In genomic region chr10:30704601-30705085, GRCh38 we compare ENCODE assay signal across 8 cellular contexts.
A peak's percentile ranks its signal among the peaks of the same experiment; 100 is the strongest.
DNase-seq lines count a peak whose midpoint lies in the region; ATAC-seq and TF ChIP-seq lines count a peak whose summit lies in the region.
"Not testable (repeated sequence)": the region's sequence is repeated elsewhere in the genome, so short reads cannot be mapped to it uniquely, and the experiment has no call there.

No MANE protein-coding gene starts in this region.

- not testable (repeated sequence) for H3K9me3 Mint-ChIP-seq in activated CD4-positive, alpha-beta T cell treated with anti-CD3 and anti-CD28 coated beads, Interleukin-2, amount 10 ng/mL, durations not matched to agents 24 days and 14 days; stimulated activated memory B cell treated with anti-CD40 and anti-IgM and Interleukin-4, amounts not matched to agents 10 μg/mL and 1 μg/mL and 100 μg/mL, for 72 hours

- peaks cover 59% of the 10 kb centered on the region for H3K4me1 Mint-ChIP-seq in activated CD4-positive, alpha-beta T cell treated with anti-CD3 and anti-CD28 coated beads, Interleukin-2, amount 10 ng/mL, durations not matched to agents 24 days and 14 days
- H3K4me1 Mint-ChIP-seq in stimulated activated memory B cell treated with anti-CD40 and anti-IgM and Interleukin-4, amounts not matched to agents 10 μg/mL and 1 μg/mL and 100 μg/mL, for 72 hours: peaks cover 49% of the 10 kb centered on the region

- peak overlapping the region; percentile 41 for H3K27ac ChIP-seq in lower lobe of right lung

- H3K36me3 ChIP-seq in lower lobe of right lung: not testable (repeated sequence)

- H3K27ac Mint-ChIP-seq in activated CD4-positive, alpha-beta T cell treated with anti-CD3 and anti-CD28 coated beads, Interleukin-2, amount 10 ng/mL, durations not matched to agents 24 days and 14 days: peak overlapping the region; percentile 98
- H3K27ac Mint-ChIP-seq in stimulated activated memory B cell treated with anti-CD40 and anti-IgM and Interleukin-4, amounts not matched to agents 10 μg/mL and 1 μg/mL and 100 μg/mL, for 72 hours: peak overlapping the region; percentile 90

- TF ChIP-seq CTCF in GM12865 (IDR thresholded peaks at IDR 0.05; ENCODE audit: insufficient read depth, low read depth, low read length, missing control alignments); lower lobe of right lung (IDR thresholded peaks at IDR 0.05): not testable (repeated sequence)

- not testable (repeated sequence) for H3K27me3 ChIP-seq in lower lobe of right lung (ENCODE audit: low read depth)

- not testable (repeated sequence) for H3K27me3 Mint-ChIP-seq in activated CD4-positive, alpha-beta T cell treated with anti-CD3 and anti-CD28 coated beads, Interleukin-2, amount 10 ng/mL, durations not matched to agents 24 days and 14 days; stimulated activated memory B cell treated with anti-CD40 and anti-IgM and Interleukin-4, amounts not matched to agents 10 μg/mL and 1 μg/mL and 100 μg/mL, for 72 hours

- intact Hi-C loops in activated CD4-positive, alpha-beta T cell treated with anti-CD3 and anti-CD28 coated beads, Interleukin-2, amount 10 ng/mL, durations not matched to agents 24 days and 14 days (cut with micrococcal nuclease): loop anchor here (2.0 to 10.0 kb wide), 4 partner anchors 34 to 1220 kb away; partner anchors contain the start of genes ARHGAP12 and ZEB1
- intact Hi-C loops in lower lobe of right lung (cut with DNase I): not testable (repeated sequence)

- H3K4me3 Mint-ChIP-seq in activated CD4-positive, alpha-beta T cell treated with anti-CD3 and anti-CD28 coated beads, Interleukin-2, amount 10 ng/mL, durations not matched to agents 24 days and 14 days: peak overlapping the region; percentile 93
- H3K4me3 Mint-ChIP-seq in stimulated activated memory B cell treated with anti-CD40 and anti-IgM and Interleukin-4, amounts not matched to agents 10 μg/mL and 1 μg/mL and 100 μg/mL, for 72 hours: peak overlapping the region; percentile 76

- H3K4me1 ChIP-seq in lower lobe of right lung: not testable (repeated sequence)

- ATAC-seq in GM21515 (IDR thresholded peaks at IDR 0.05; ENCODE audit: unreplicated experiment): peak; percentile 3
- peak; percentile 4 for ATAC-seq in HG03108 (IDR thresholded peaks at IDR 0.05; ENCODE audit: unreplicated experiment)
- not testable (repeated sequence) for ATAC-seq in lower lobe of right lung
- peak; percentile 50 for ATAC-seq in stimulated activated memory B cell treated with anti-CD40 and anti-IgM and Interleukin-4, amounts not matched to agents 10 μg/mL and 1 μg/mL and 100 μg/mL, for 72 hours

- peak; percentile 67 for DNase-seq in GM12865 (ENCODE audit: low read depth)
- DNase-seq in NCI-H2171 treated with DMSO at 0.1 percent for 48 hours (lab: John Stamatoyannopoulos, UW): peak; percentile 46
- peak; percentile 84 for DNase-seq in activated CD4-positive, alpha-beta T cell treated with anti-CD3 and anti-CD28 coated beads, Interleukin-2, amount 10 ng/mL, durations not matched to agents 24 days and 14 days
- peak; percentile 64 for DNase-seq in activated naive CD4-positive, alpha-beta T cell treated with Interleukin-2 at 50 U/mL for 16 hours
- not testable (repeated sequence) for DNase-seq in lower lobe of right lung

- H3K36me3 Mint-ChIP-seq in activated CD4-positive, alpha-beta T cell treated with anti-CD3 and anti-CD28 coated beads, Interleukin-2, amount 10 ng/mL, durations not matched to agents 24 days and 14 days (ENCODE audit: low read depth); stimulated activated memory B cell treated with anti-CD40 and anti-IgM and Interleukin-4, amounts not matched to agents 10 μg/mL and 1 μg/mL and 100 μg/mL, for 72 hours: not testable (repeated sequence)

- H3K4me3 ChIP-seq in GM12865 (ENCODE audit: low read depth, low read length): peak overlapping the region; percentile 69
- H3K4me3 ChIP-seq in lower lobe of right lung: not testable (repeated sequence)

- H3K9me3 ChIP-seq in lower lobe of right lung: not testable (repeated sequence)
